17 cellular contexts compared by ENCODE assay signal in genomic region chr1:66478116-66478515, GRCh38. TPM values are rescaled to one million over a fixed set of nuclear protein-coding genes. Genes with fewer than 3 reads are reported as not detected.
DNase-seq lines count a peak whose midpoint lies in the region; ATAC-seq and TF ChIP-seq lines count a peak whose summit lies in the region.
"Had no signal": no experiment of that assay in that cellular context is flagged by ENCODE, and none has a peak within 500 bp of the region (broad histone marks: within the 10 kb centered on the region; RNA-seq: fewer than 3 reads in every experiment).

No MANE protein-coding gene starts in this region.

- H3K27me3 Mint-ChIP-seq in endothelial cell (ENCODE audit: unreplicated experiment), result no peaks in the 10 kb centered on the region
- peaks cover 22% of the 10 kb centered on the region for H3K27me3 Mint-ChIP-seq in activated CD8-positive, alpha-beta T cell treated with anti-CD3 and anti-CD28 coated beads for 36 hours

- no peak for TF ChIP-seq CTCF in osteoblast (IDR thresholded peaks at IDR 0.05; ENCODE audit: extremely low read depth, low read depth, low read length)
- TF ChIP-seq CTCF in endothelial cell (IDR thresholded peaks at IDR 0.05; ENCODE audit: unreplicated experiment), result no peak
- no peak for TF ChIP-seq CTCF in activated CD8-positive, alpha-beta T cell treated with anti-CD3 and anti-CD28 coated beads for 36 hours (IDR thresholded peaks at IDR 0.05)

- no peaks in the 10 kb centered on the region for H3K27me3 ChIP-seq in osteoblast (ENCODE audit: insufficient read depth, low read length)

- no peaks in the 10 kb centered on the region for H3K9me3 Mint-ChIP-seq in endothelial cell (ENCODE audit: unreplicated experiment)
- no peaks in the 10 kb centered on the region for H3K9me3 Mint-ChIP-seq in activated CD8-positive, alpha-beta T cell treated with anti-CD3 and anti-CD28 coated beads for 36 hours
- H3K9me3 Mint-ChIP-seq: activated T-cell treated with anti-CD3 and anti-CD28 coated beads, Interleukin-2, amount 50 U/mL, for 4 hours; CD4-positive, alpha-beta T cell had no signal

- POLR2A ChIA-PET in activated CD8-positive, alpha-beta T cell treated with anti-CD3 and anti-CD28 coated beads for 36 hours (lab: Charles Lee), result no interaction called here

- CTCF ChIA-PET in activated CD8-positive, alpha-beta T cell treated with anti-CD3 and anti-CD28 coated beads for 36 hours (lab: Charles Lee), result no interaction called here

- no peaks in the 10 kb centered on the region for H3K36me3 ChIP-seq in osteoblast (ENCODE audit: insufficient read depth, low read length)

- intact Hi-C loops in activated CD8-positive, alpha-beta T cell treated with anti-CD3 and anti-CD28 coated beads for 36 hours (cut with micrococcal nuclease), result no loop called here

- no peak overlapping the region for H3K27ac Mint-ChIP-seq in endothelial cell (ENCODE audit: unreplicated experiment)
- no peak overlapping the region for H3K27ac Mint-ChIP-seq in activated CD8-positive, alpha-beta T cell treated with anti-CD3 and anti-CD28 coated beads for 36 hours
- H3K27ac Mint-ChIP-seq: CD4-positive, alpha-beta T cell; progenitor cell of endocrine pancreas had no signal

- no peak overlapping the region for H3K4me3 Mint-ChIP-seq in endothelial cell (ENCODE audit: unreplicated experiment)
- no peak overlapping the region for H3K4me3 Mint-ChIP-seq in activated CD8-positive, alpha-beta T cell treated with anti-CD3 and anti-CD28 coated beads for 36 hours
- H3K4me3 Mint-ChIP-seq: activated T-cell treated with anti-CD3 and anti-CD28 coated beads, Interleukin-2, amount 50 U/mL, for 4 hours; CD4-positive, alpha-beta T cell had no signal

- no peak overlapping the region for H3K4me3 ChIP-seq in osteoblast (ENCODE audit: insufficient read depth, low read length)

- no peaks in the 10 kb centered on the region for H3K79me2 ChIP-seq in osteoblast (ENCODE audit: insufficient read depth, low read length)

- no peaks in the 10 kb centered on the region for H3K36me3 Mint-ChIP-seq in endothelial cell (ENCODE audit: low read depth, unreplicated experiment)
- no peaks in the 10 kb centered on the region for H3K36me3 Mint-ChIP-seq in activated CD8-positive, alpha-beta T cell treated with anti-CD3 and anti-CD28 coated beads for 36 hours (ENCODE audit: low read depth)

- DNase-seq in Daoy (ENCODE audit: low read depth) (peak; percentile 58), RKO (ENCODE audit: low spot score) (peak; percentile 95), osteoblast (ENCODE audit: insufficient read length, low spot score, missing footprints) (peak; percentile 95), endothelial cell (ENCODE audit: low spot score) (no peak)
- DNase-seq in activated CD4-positive, alpha-beta T cell treated with anti-CD3 and anti-CD28 coated beads, Interleukin-2, amount 50 U/mL, for 4 hours, result no peak
- no peak for DNase-seq in stimulated activated CD4-positive, alpha-beta T cell treated with anti-CD3 and anti-CD28 coated beads, Interleukin-2, amount 100 ng/mL, for 48 hours
- DNase-seq in activated CD8-positive, alpha-beta T cell treated with anti-CD3 and anti-CD28 coated beads for 36 hours, result no peak
- DNase-seq: activated T-cell treated with anti-CD3 and anti-CD28 coated beads, Interleukin-2, amount 50 U/mL, for 4 hours; amniotic stem cell; CD4-positive, alpha-beta T cell; effector CD8-positive, alpha-beta T cell; Kasumi-1; stimulated activated CD4-positive, alpha-beta T cell treated with anti-CD3 and anti-CD28 coated beads, Interleukin-4, amount 100 ng/mL, for 1 hour; stimulated activated naive CD4-positive, alpha-beta T cell had no signal

- peaks cover 28% of the 10 kb centered on the region for H3K4me1 ChIP-seq in osteoblast (ENCODE audit: insufficient read depth, low read length)

- H3K4me1 Mint-ChIP-seq in endothelial cell (ENCODE audit: unreplicated experiment), result no peaks in the 10 kb centered on the region
- no peaks in the 10 kb centered on the region for H3K4me1 Mint-ChIP-seq in activated CD8-positive, alpha-beta T cell treated with anti-CD3 and anti-CD28 coated beads for 36 hours (ENCODE audit: low read depth)

- peak overlapping the region; percentile 88 for H3K27ac ChIP-seq in osteoblast (ENCODE audit: low read depth, low read length)

- peaks cover 1% of the 10 kb centered on the region for H3K9me3 ChIP-seq in osteoblast (ENCODE audit: low read depth, low read length)

- H3K4me2 ChIP-seq in osteoblast (ENCODE audit: insufficient read depth, low read length), result peak overlapping the region; percentile 21

- ATAC-seq in esophagus mucosa, result peak; percentile 80
- ATAC-seq in activated CD8-positive, alpha-beta T cell treated with anti-CD3 and anti-CD28 coated beads for 36 hours, result no peak
- ATAC-seq: activated CD4-positive, CD25-positive, alpha-beta regulatory T cell treated with anti-CD3 and anti-CD28 coated beads, Interleukin-2, amount 50 U/mL, for 24 hours; activated T-cell treated with anti-CD3 and anti-CD28 coated beads, Interleukin-2, amount 50 U/mL, for 4 hours had no signal

- no peaks in the 10 kb centered on the region for H4K20me1 ChIP-seq in osteoblast (ENCODE audit: insufficient read depth, low read length)

- H2AFZ ChIP-seq in osteoblast (ENCODE audit: low read length), result no peak overlapping the region

RNA-seq across cellular contexts. Expression of gene SGIP1, which starts 55.8 kb away (rescaled TPM):
- not detected in 2 replicates for total RNA-seq in Daoy (2014; rRNA removed; shearing (Covaris generic))
- total RNA-seq in esophagus mucosa, result 1.4 TPM
- 17.4 and 31.5 TPM in 2 replicates for total RNA-seq in osteoblast
- total RNA-seq in endothelial cell (ENCODE audit: unreplicated experiment), result 32.8 TPM
- total RNA-seq in activated CD8-positive, alpha-beta T cell treated with anti-CD3 and anti-CD28 coated beads for 36 hours, result not detected
- total RNA-seq: activated T-cell treated with anti-CD3 and anti-CD28 coated beads, Interleukin-2, amount 50 U/mL, for 4 hours had no signal

Comparison
In these comparisons a context has a peak if more than half of its experiments do, and no peak if none do; other contexts are left out.
1. DNase-seq: peak in Daoy (single experiment), RKO (single experiment) and osteoblast (single experiment); none in endothelial cell (single experiment), activated CD4-positive, alpha-beta T cell treated with anti-CD3 and anti-CD28 coated beads, Interleukin-2, amount 50 U/mL, for 4 hours (0 of 2), stimulated activated CD4-positive, alpha-beta T cell treated with anti-CD3 and anti-CD28 coated beads, Interleukin-2, amount 100 ng/mL, for 48 hours (0 of 2) and activated CD8-positive, alpha-beta T cell treated with anti-CD3 and anti-CD28 coated beads for 36 hours (single experiment).